18 cellular contexts compared by ENCODE assay signal in genomic region chr2:203438528-203438927, GRCh38.
"Had no signal": no experiment of that assay in that cellular context is flagged by ENCODE, and none has a peak within 500 bp of the region (broad histone marks: within the 10 kb centered on the region; RNA-seq: fewer than 3 reads in every experiment).

No MANE protein-coding gene starts in this region.

- H3K4me3 Mint-ChIP-seq: activated CD4-positive, alpha-beta memory T cell treated with anti-CD3 and anti-CD28 coated beads, Interleukin-2, amount 10 ng/mL, durations not matched to agents 7 days and 5 days; activated CD4-positive, alpha-beta T cell treated with anti-CD3 and anti-CD28 coated beads for 36 hours; activated naive CD4-positive, alpha-beta T cell treated with anti-CD3 and anti-CD28 coated beads, Interleukin-2, amount 10 ng/mL, durations not matched to agents 7 days and 5 days; activated T-cell treated with anti-CD3 and anti-CD28 coated beads, Interleukin-2, amount 50 U/mL, for 24 hours; naive thymus-derived CD4-positive, alpha-beta T cell; T-helper 17 cell had no signal

- H3K27ac Mint-ChIP-seq: activated CD4-positive, alpha-beta memory T cell treated with anti-CD3 and anti-CD28 coated beads, Interleukin-2, amount 10 ng/mL, durations not matched to agents 7 days and 5 days; activated CD4-positive, alpha-beta T cell treated with anti-CD3 and anti-CD28 coated beads for 36 hours; activated naive CD4-positive, alpha-beta T cell treated with anti-CD3 and anti-CD28 coated beads, Interleukin-2, amount 10 ng/mL, durations not matched to agents 7 days and 5 days; activated T-cell treated with anti-CD3 and anti-CD28 coated beads, Interleukin-2, amount 50 U/mL, for 24 hours; naive thymus-derived CD4-positive, alpha-beta T cell; T-helper 17 cell had no signal

- H3K27me3 ChIP-seq: heart left ventricle had no signal

- ATAC-seq: activated CD4-positive, alpha-beta T cell treated with anti-CD3 and anti-CD28 coated beads for 36 hours; naive thymus-derived CD4-positive, alpha-beta T cell; T-helper 17 cell had no signal

- H3K4me3 ChIP-seq: heart left ventricle had no signal

- H3K4me1 ChIP-seq: parathyroid adenoma had no signal

- H3K27me3 Mint-ChIP-seq: activated CD4-positive, alpha-beta memory T cell treated with anti-CD3 and anti-CD28 coated beads, Interleukin-2, amount 10 ng/mL, durations not matched to agents 7 days and 5 days; activated CD4-positive, alpha-beta T cell treated with anti-CD3 and anti-CD28 coated beads for 36 hours; activated naive CD4-positive, alpha-beta T cell treated with anti-CD3 and anti-CD28 coated beads, Interleukin-2, amount 10 ng/mL, durations not matched to agents 7 days and 5 days; activated T-cell treated with anti-CD3 and anti-CD28 coated beads, Interleukin-2, amount 50 U/mL, for 24 hours; naive thymus-derived CD4-positive, alpha-beta T cell; T-helper 17 cell had no signal

- DNase-seq: activated CD4-positive, alpha-beta memory T cell treated with anti-CD3 and anti-CD28 coated beads, Interleukin-2, amount 10 ng/mL, durations not matched to agents 7 days and 5 days; activated CD4-positive, alpha-beta T cell treated with anti-CD3 and anti-CD28 coated beads for 36 hours; activated naive CD4-positive, alpha-beta T cell treated with anti-CD3 and anti-CD28 coated beads, Interleukin-2, amount 10 ng/mL, durations not matched to agents 7 days and 5 days; activated T-cell treated with anti-CD3 and anti-CD28 coated beads, Interleukin-2, amount 50 U/mL, for 24 hours; central memory CD4-positive, alpha-beta T cell; cortex of kidney; effector memory CD4-positive, alpha-beta T cell; foreskin melanocyte; heart left ventricle; mammary epithelial cell; naive thymus-derived CD4-positive, alpha-beta T cell; stimulated activated CD4-positive, alpha-beta T cell treated with anti-CD3 and anti-CD28 coated beads, Interleukin-4, amount 100 ng/mL, for 4 hours; stimulated activated CD8-positive, alpha-beta memory T cell treated with anti-CD3 and anti-CD28 coated beads, Interleukin-4, amount 100 ng/mL, for 48 hours; stimulated activated naive CD4-positive, alpha-beta T cell treated with Interleukin-2 at 50 U/mL for 16 hours; T-helper 17 cell; trophoblast cell had no signal

- H3K4me1 Mint-ChIP-seq: activated CD4-positive, alpha-beta memory T cell treated with anti-CD3 and anti-CD28 coated beads, Interleukin-2, amount 10 ng/mL, durations not matched to agents 7 days and 5 days; activated CD4-positive, alpha-beta T cell treated with anti-CD3 and anti-CD28 coated beads for 36 hours; activated naive CD4-positive, alpha-beta T cell treated with anti-CD3 and anti-CD28 coated beads, Interleukin-2, amount 10 ng/mL, durations not matched to agents 7 days and 5 days; naive thymus-derived CD4-positive, alpha-beta T cell had no signal

- H3K9me3 Mint-ChIP-seq: activated CD4-positive, alpha-beta memory T cell treated with anti-CD3 and anti-CD28 coated beads, Interleukin-2, amount 10 ng/mL, durations not matched to agents 7 days and 5 days; activated naive CD4-positive, alpha-beta T cell treated with anti-CD3 and anti-CD28 coated beads, Interleukin-2, amount 10 ng/mL, durations not matched to agents 7 days and 5 days; activated T-cell treated with anti-CD3 and anti-CD28 coated beads, Interleukin-2, amount 50 U/mL, for 24 hours; naive thymus-derived CD4-positive, alpha-beta T cell had no signal

- H3K9me3 ChIP-seq: heart left ventricle had no signal

- H3K27ac ChIP-seq: epithelial cell of prostate, heart left ventricle, parathyroid adenoma had no signal

- H3K36me3 Mint-ChIP-seq: activated naive CD4-positive, alpha-beta T cell treated with anti-CD3 and anti-CD28 coated beads, Interleukin-2, amount 10 ng/mL, durations not matched to agents 7 days and 5 days had no signal
